In genomic region chr18:46756172-46756558, GRCh38 we compare ENCODE assay signal across 10 cellular contexts. TPM values are rescaled to one million over a fixed set of nuclear protein-coding genes. Genes with fewer than 3 reads are reported as not detected.
DNase-seq lines count a peak whose midpoint lies in the region; ATAC-seq and TF ChIP-seq lines count a peak whose summit lies in the region.
"Had no signal": no experiment of that assay in that cellular context is flagged by ENCODE, and none has a peak within 500 bp of the region (broad histone marks: within the 10 kb centered on the region; RNA-seq: fewer than 3 reads in every experiment).

No MANE protein-coding gene starts in this region.

- H3K18ac ChIP-seq in neuronal stem cell (ENCODE audit: low read length): peak overlapping the region; percentile 48

- no peak overlapping the region for H3K9ac ChIP-seq in HUES48 (ENCODE audit: low read depth, low read length)
- H3K9ac ChIP-seq in neuronal stem cell (ENCODE audit: low read depth, low read length, poor library complexity): no peak overlapping the region

- H3K4me3 Mint-ChIP-seq in endothelial cell (ENCODE audit: unreplicated experiment): peak overlapping the region; percentile 62

- H2AK5ac ChIP-seq in neuronal stem cell (ENCODE audit: low read depth, low read length): no peak overlapping the region

- no peak overlapping the region for H2BK120ac ChIP-seq in neuronal stem cell (ENCODE audit: low read depth, low read length)

- H3K27ac ChIP-seq in HUES48 (ENCODE audit: low read depth, low read length) (no peak overlapping the region), neuronal stem cell (replicated peaks; ENCODE audit: low read length) (no peak overlapping the region)
- H3K27ac ChIP-seq: upper lobe of right lung had no signal

- H3K36me3 Mint-ChIP-seq in endothelial cell (ENCODE audit: low read depth, unreplicated experiment): no peaks in the 10 kb centered on the region

- peak overlapping the region; percentile 74 for H3K4me2 ChIP-seq in neuronal stem cell (ENCODE audit: insufficient read depth, low read length, poor library complexity, severe bottlenecking)

- H3K14ac ChIP-seq in neuronal stem cell (ENCODE audit: low read length): no peak overlapping the region

- H3K4me1 ChIP-seq in HUES48 (ENCODE audit: control insufficient read depth, insufficient read depth, low read length): peaks cover 8% of the 10 kb centered on the region
- peaks cover 6 to 7% of the 10 kb centered on the region in 2 donors for H3K4me1 ChIP-seq in neuronal stem cell (ENCODE audit: control insufficient read depth in 2 of 2, insufficient read depth in 1 of 2, low read depth in 1 of 2, low read length in 2 of 2)

- no peak overlapping the region for H4K8ac ChIP-seq in neuronal stem cell (ENCODE audit: low read depth, low read length)

- H3K4me3 ChIP-seq in HUES48 (ENCODE audit: low read depth, low read length) (peak overlapping the region; percentile 53), neuronal stem cell (ENCODE audit: low read length in 2 of 2) (peak overlapping the region in 1 of 2 donors; percentile 82)

- no peak overlapping the region for H3K4ac ChIP-seq in neuronal stem cell (ENCODE audit: low read length)

- peaks cover 19% of the 10 kb centered on the region for H3K27me3 Mint-ChIP-seq in endothelial cell (ENCODE audit: unreplicated experiment)

- ATAC-seq in HG02623 (IDR thresholded peaks at IDR 0.05; ENCODE audit: unreplicated experiment): no peak
- ATAC-seq: upper lobe of right lung had no signal

- H4K91ac ChIP-seq in neuronal stem cell (ENCODE audit: low read depth, low read length, poor library complexity): no peak overlapping the region

- no peak overlapping the region for H2BK12ac ChIP-seq in neuronal stem cell (ENCODE audit: low read length)

- WGBS in neuronal stem cell (ENCODE audit: extremely low coverage in 2 of 2, insufficient read length in 2 of 2, insufficient replicate concordance in 1 of 2), 2 donors: no CpG with 5 or more reads among the region's 35 CpGs

- peak overlapping the region; percentile 48 for H3K23ac ChIP-seq in neuronal stem cell (ENCODE audit: low read depth, low read length, poor library complexity)

- no peak overlapping the region for H3K27ac Mint-ChIP-seq in endothelial cell (ENCODE audit: unreplicated experiment)

- H3K9me3 Mint-ChIP-seq in endothelial cell (ENCODE audit: unreplicated experiment): no peaks in the 10 kb centered on the region

- H2AFZ ChIP-seq in neuronal stem cell (ENCODE audit: low read length): peak overlapping the region; percentile 81

- H3K9me3 ChIP-seq in HUES48 (ENCODE audit: control insufficient read depth, insufficient read depth, low read length) (no peaks in the 10 kb centered on the region), neuronal stem cell (replicated peaks in 1 of 2; ENCODE audit: control insufficient read depth in 2 of 2, insufficient read depth in 1 of 2, low read depth in 1 of 2, low read length in 2 of 2) (no peaks in the 10 kb centered on the region)
- H3K9me3 ChIP-seq: upper lobe of right lung had no signal

- H3K27me3 ChIP-seq in HUES48 (ENCODE audit: control insufficient read depth, insufficient read depth, low read length): peaks cover 69% of the 10 kb centered on the region
- H3K27me3 ChIP-seq in neuronal stem cell (ENCODE audit: control insufficient read depth in 3 of 3, insufficient read depth in 3 of 3, low read depth in 1 of 3, low read length in 3 of 3): peaks cover 7 to 87% (median 47%) of the 10 kb centered on the region in 3 experiments

- no peak overlapping the region for H2BK5ac ChIP-seq in neuronal stem cell (ENCODE audit: low read length)

- TF ChIP-seq CTCF in endothelial cell (IDR thresholded peaks at IDR 0.05; ENCODE audit: unreplicated experiment): no peak

- no peaks in the 10 kb centered on the region for H3K36me3 ChIP-seq in HUES48 (ENCODE audit: control insufficient read depth, insufficient read depth, low read length)
- H3K36me3 ChIP-seq in neuronal stem cell (replicated peaks in 1 of 2; ENCODE audit: control insufficient read depth in 2 of 2, insufficient read depth in 2 of 2, low read length in 2 of 2): no peaks in the 10 kb centered on the region
- H3K36me3 ChIP-seq: upper lobe of right lung had no signal

- peak; percentile 59 for DNase-seq in DMS53 treated with DMSO at 0.1 percent for 48 hours (lab: John Stamatoyannopoulos, UW; ENCODE audit: unreplicated experiment)
- no peak for DNase-seq in endothelial cell (ENCODE audit: low spot score)
- DNase-seq in neuronal stem cell (ENCODE audit: low spot score): peak; percentile 27
- no peak for DNase-seq in NK-92 treated with Interleukin-12 subunit alpha and Interleukin-12 subunit beta, amount 100 ng/mL, for 24 hours (lab: John Stamatoyannopoulos, UW)
- no peak for DNase-seq in activated CD4-positive, CD25-positive, alpha-beta regulatory T cell treated with anti-CD3 and anti-CD28 coated beads, Interleukin-2, amount 50 U/mL, for 72 hours
- no peak for DNase-seq in activated CD4-positive, alpha-beta T cell treated with anti-CD3 and anti-CD28 coated beads for 1 hour
- DNase-seq: MM.1S, upper lobe of right lung had no signal

- peaks cover 5% of the 10 kb centered on the region for H3K4me1 Mint-ChIP-seq in endothelial cell (ENCODE audit: unreplicated experiment)

- H2BK15ac ChIP-seq in neuronal stem cell (ENCODE audit: low read length): no peak overlapping the region

- H3K79me1 ChIP-seq in neuronal stem cell (ENCODE audit: low read depth, low read length): no peaks in the 10 kb centered on the region

RNA-seq across cellular contexts. Expression of gene ST8SIA5, which starts 0.7 kb away (rescaled TPM):
- 0.49 TPM for total RNA-seq in endothelial cell (ENCODE audit: unreplicated experiment)
- 0.13 TPM for polyA plus RNA-seq in neuronal stem cell (2013, experiment 1 of 2)
- 0.08 TPM for polyA plus RNA-seq in neuronal stem cell (2013, experiment 2 of 2)
- total RNA-seq: upper lobe of right lung had no signal

Comparison
In these comparisons a context has a peak if more than half of its experiments do, and no peak if none do; other contexts are left out.
1. DNase-seq: peak in DMS53 treated with DMSO at 0.1 percent for 48 hours (single experiment) and neuronal stem cell (single experiment); none in endothelial cell (single experiment), NK-92 treated with Interleukin-12 subunit alpha and Interleukin-12 subunit beta, amount 100 ng/mL, for 24 hours (single experiment), activated CD4-positive, CD25-positive, alpha-beta regulatory T cell treated with anti-CD3 and anti-CD28 coated beads, Interleukin-2, amount 50 U/mL, for 72 hours (single experiment) and activated CD4-positive, alpha-beta T cell treated with anti-CD3 and anti-CD28 coated beads for 1 hour (single experiment).